ENCODE assay signal across 1 cellular context in genomic region chr15:63893866-63894661, GRCh38.
TF ChIP-seq lines count a peak whose summit lies in the region.

No MANE protein-coding gene starts in this region.

TF ChIP-seq in K562, 482 proteins besides CTCF, POLR2A, EP300 and RAD21 (continues in another document):
- no peak for TF ChIP-seq ID3 (CRISPR knock-in tag; IDR thresholded peaks at IDR 0.05)
- 0 out of 2 replicates have a peak, but pooled peaks have one; percentile 38 for TF ChIP-seq ID3 (tag; IDR thresholded peaks at IDR 0.05)
- no peak for TF ChIP-seq ZNF584 (CRISPR knock-in tag; IDR thresholded peaks at IDR 0.05; ENCODE audit: low read depth)
- TF ChIP-seq PHF21A (IDR thresholded peaks at IDR 0.05; ENCODE audit: borderline replicate concordance, low read depth), result no peak
- TF ChIP-seq HNRNPH1 (optimal IDR thresholded peaks at IDR 0.05; ENCODE audit: low read depth, low read length), result no peak
- TF ChIP-seq ATF1 (CRISPR knock-in tag; IDR thresholded peaks at IDR 0.05), result no peak
- TF ChIP-seq ATF1 (tag; IDR thresholded peaks at IDR 0.05), result no peak
- TF ChIP-seq POLR2G (IDR thresholded peaks at IDR 0.05; ENCODE audit: low read depth, low read length), result peak; percentile 48; the same call in 1 of the 2 replicates
- no peak for TF ChIP-seq FOXJ3 (CRISPR knock-in tag; IDR thresholded peaks at IDR 0.05)
- TF ChIP-seq E4F1 (CRISPR knock-in tag; IDR thresholded peaks at IDR 0.05; ENCODE audit: borderline replicate concordance), result no peak
- 0 out of 2 replicates have a peak, but pooled peaks have one; percentile 24 for TF ChIP-seq ZNF324 (CRISPR knock-in tag; IDR thresholded peaks at IDR 0.05)
- TF ChIP-seq ZFX (CRISPR knock-in tag; IDR thresholded peaks at IDR 0.05), result no peak
- no peak for TF ChIP-seq STAT5B (CRISPR knock-in tag; IDR thresholded peaks at IDR 0.05)
- TF ChIP-seq ZNF589 (CRISPR knock-in tag; IDR thresholded peaks at IDR 0.05; ENCODE audit: low read depth), result 0 out of 2 replicates have a peak, but pooled peaks have one; percentile 3
- TF ChIP-seq ZNF639 (CRISPR knock-in tag; conservative IDR thresholded peaks at IDR 0.05 in 1 of 2, IDR thresholded peaks at IDR 0.05 in 1 of 2), result peak in 1 of 2 experiments; percentile 50; a peak in 1 of 4 replicates
- TF ChIP-seq MYBL2 (IDR thresholded peaks at IDR 0.05; ENCODE audit: low read depth), result no peak
- no peak for TF ChIP-seq MYBL2 (CRISPR knock-in tag; IDR thresholded peaks at IDR 0.05; ENCODE audit: borderline replicate concordance)
- no peak for TF ChIP-seq OTX1 (CRISPR knock-in tag; IDR thresholded peaks at IDR 0.05)
- TF ChIP-seq UBTF (IDR thresholded peaks at IDR 0.05; ENCODE audit: borderline replicate concordance in 1 of 2, low read depth in 2 of 2, low read length in 2 of 2), result peak in 1 of 2 experiments; percentile 59; a peak in 1 of 4 replicates
- TF ChIP-seq ETS1 (conservative IDR thresholded peaks at IDR 0.05; ENCODE audit: control insufficient read depth, low read depth, low read length), result no peak
- no peak for TF ChIP-seq DDX20 (tag; IDR thresholded peaks at IDR 0.05; ENCODE audit: low read depth)
- TF ChIP-seq MYC (IDR thresholded peaks at IDR 0.05; ENCODE audit: low read depth, low read length), result no peak
- no peak for TF ChIP-seq MYC (CRISPR knock-in tag; IDR thresholded peaks at IDR 0.05; ENCODE audit: borderline replicate concordance, low read depth)
- no peak for TF ChIP-seq CAMTA2 (CRISPR knock-in tag; conservative IDR thresholded peaks at IDR 0.05)
- no peak for TF ChIP-seq RFX7 (CRISPR knock-in tag; IDR thresholded peaks at IDR 0.05)
- peak; percentile 56 for TF ChIP-seq RBFOX2 (IDR thresholded peaks at IDR 0.05; ENCODE audit: low read depth, low read length)
- no peak for TF ChIP-seq SLC30A9 (CRISPR knock-in tag; IDR thresholded peaks at IDR 0.05)
- TF ChIP-seq HIVEP1 (CRISPR knock-in tag; IDR thresholded peaks at IDR 0.05), result 0 out of 2 replicates have a peak, but pooled peaks have one; percentile 16
- no peak for TF ChIP-seq ZNF232 (CRISPR knock-in tag; IDR thresholded peaks at IDR 0.05)
- no peak for TF ChIP-seq KDM4B (IDR thresholded peaks at IDR 0.05; ENCODE audit: borderline replicate concordance in 2 of 2, low read depth in 1 of 2)
- TF ChIP-seq USF1 (CRISPR knock-in tag; IDR thresholded peaks at IDR 0.05), result no peak
- TF ChIP-seq YBX1 (IDR thresholded peaks at IDR 0.05), result no peak
- no peak for TF ChIP-seq RNF2 (IDR thresholded peaks at IDR 0.05)
- TF ChIP-seq ESRRB (CRISPR knock-in tag; IDR thresholded peaks at IDR 0.05; ENCODE audit: borderline replicate concordance), result no peak
- TF ChIP-seq NFIC (IDR thresholded peaks at IDR 0.05), result no peak
- peak; percentile 48; the same call in 1 of the 2 replicates for TF ChIP-seq ATF3 (IDR thresholded peaks at IDR 0.05)
- TF ChIP-seq ATF3 (CRISPR knock-in tag; conservative IDR thresholded peaks at IDR 0.05), result no peak
- TF ChIP-seq RBBP5 (IDR thresholded peaks at IDR 0.05; ENCODE audit: borderline replicate concordance, insufficient read depth, low read length, poor library complexity, severe bottlenecking), result no peak
- TF ChIP-seq ATF4 (CRISPR knock-in tag; IDR thresholded peaks at IDR 0.05), result no peak
- TF ChIP-seq HDAC8 (tag; IDR thresholded peaks at IDR 0.05), result no peak
- TF ChIP-seq ZNF197 (CRISPR knock-in tag; IDR thresholded peaks at IDR 0.05; ENCODE audit: low read depth), result peak; percentile 49; the same call in 1 of the 2 replicates
- TF ChIP-seq NR4A1 (CRISPR knock-in tag; IDR thresholded peaks at IDR 0.05), result no peak
- TF ChIP-seq NR4A1 (tag; IDR thresholded peaks at IDR 0.05), result no peak
- TF ChIP-seq ZNF668 (CRISPR knock-in tag; IDR thresholded peaks at IDR 0.05), result 0 out of 2 replicates have a peak, but pooled peaks have one; percentile 64
- no peak for TF ChIP-seq ZNF75A (CRISPR knock-in tag; IDR thresholded peaks at IDR 0.05)
- TF ChIP-seq KLF6 (CRISPR knock-in tag; IDR thresholded peaks at IDR 0.05; ENCODE audit: borderline replicate concordance), result 0 out of 2 replicates have a peak, but pooled peaks have one; percentile 35
- no peak for TF ChIP-seq HMG20A (CRISPR knock-in tag; conservative IDR thresholded peaks at IDR 0.05)
- TF ChIP-seq SRSF1 (IDR thresholded peaks at IDR 0.05; ENCODE audit: low read depth, low read length), result no peak
- TF ChIP-seq VEZF1 (CRISPR knock-in tag; IDR thresholded peaks at IDR 0.05), result no peak
- TF ChIP-seq KDM2B (CRISPR knock-in tag; IDR thresholded peaks at IDR 0.05), result no peak
- TF ChIP-seq TAF15 (IDR thresholded peaks at IDR 0.05; ENCODE audit: low read depth, low read length), result no peak
- TF ChIP-seq HNRNPL (IDR thresholded peaks at IDR 0.05; ENCODE audit: low read depth, low read length), result no peak
- TF ChIP-seq ZNF583 (CRISPR knock-in tag; IDR thresholded peaks at IDR 0.05), result no peak
- no peak for TF ChIP-seq NCOA1 (IDR thresholded peaks at IDR 0.05; ENCODE audit: low read depth)
- TF ChIP-seq DPF2 (IDR thresholded peaks at IDR 0.05), result no peak
- TF ChIP-seq YY1 (IDR thresholded peaks at IDR 0.05; ENCODE audit: borderline replicate concordance in 1 of 3, control insufficient read depth in 1 of 3, extremely low read depth in 1 of 3, insufficient read depth in 3 of 3, insufficient read length in 1 of 3, insufficient replicate concordance in 2 of 3, low read depth in 1 of 3, low read length in 2 of 3), result peak in 1 of 3 experiments; percentile 67
- TF ChIP-seq BRD9 (IDR thresholded peaks at IDR 0.05; ENCODE audit: low read depth, partially characterized antibody), result no peak
- no peak for TF ChIP-seq CTBP1 (IDR thresholded peaks at IDR 0.05; ENCODE audit: borderline replicate concordance)
- TF ChIP-seq ELF2 (CRISPR knock-in tag; IDR thresholded peaks at IDR 0.05), result no peak
- TF ChIP-seq CXXC5 (CRISPR knock-in tag; IDR thresholded peaks at IDR 0.05), result 0 out of 2 replicates have a peak, but pooled peaks have one; percentile 23
- no peak for TF ChIP-seq NUFIP1 (IDR thresholded peaks at IDR 0.05; ENCODE audit: partially characterized antibody)
- no peak for TF ChIP-seq ZNF586 (CRISPR knock-in tag; conservative IDR thresholded peaks at IDR 0.05)
- no peak for TF ChIP-seq TFAP4 (CRISPR knock-in tag; IDR thresholded peaks at IDR 0.05; ENCODE audit: borderline replicate concordance)
- no peak for TF ChIP-seq PTRF (tag; IDR thresholded peaks at IDR 0.05)
- no peak for TF ChIP-seq EZH2 (IDR thresholded peaks at IDR 0.05; ENCODE audit: borderline replicate concordance, low read depth, low read length)
- TF ChIP-seq TRIM24 (IDR thresholded peaks at IDR 0.05), result no peak
- TF ChIP-seq NR2C2 (CRISPR knock-in tag; IDR thresholded peaks at IDR 0.05), result no peak
- TF ChIP-seq NR2C2 (tag; IDR thresholded peaks at IDR 0.05), result 0 out of 2 replicates have a peak, but pooled peaks have one; percentile 20
- TF ChIP-seq STAT5A (IDR thresholded peaks at IDR 0.05; ENCODE audit: borderline replicate concordance, low read length), result no peak
- TF ChIP-seq RAD51 (IDR thresholded peaks at IDR 0.05; ENCODE audit: borderline replicate concordance, low read depth), result no peak
